Comparison of ENCODE assay signal across 27 cellular contexts in genomic region chr7:114153700-114154099, GRCh38.
"Had no signal": no experiment of that assay in that cellular context is flagged by ENCODE, and none has a peak within 500 bp of the region (broad histone marks: within the 10 kb centered on the region; RNA-seq: fewer than 3 reads in every experiment).

No MANE protein-coding gene starts in this region.

- H3K27me3 ChIP-seq: left lung, pancreas, suprapubic skin, tibial nerve had no signal

- DNase-seq: kidney glomerular epithelial cell; left colon; left lung; midbrain; mucosa of descending colon; naive thymus-derived CD4-positive, alpha-beta T cell; nucleus accumbens; pancreas; posterior cingulate gyrus; retina; right cardiac atrium; stimulated activated CD4-positive, alpha-beta T cell treated with anti-CD3 and anti-CD28 coated beads, Interleukin-12 subunit alpha, Interleukin-12 subunit beta, amount 100 ng/mL, for 4 hours; stimulated activated CD4-positive, alpha-beta T cell treated with anti-CD3 and anti-CD28 coated beads, Interleukin-15, amount 100 ng/mL, for 24 hours; stimulated activated CD4-positive, alpha-beta T cell treated with anti-CD3 and anti-CD28 coated beads, Interleukin-2, amount 100 ng/mL, for 24 hours; stimulated activated CD4-positive, alpha-beta T cell treated with anti-CD3 and anti-CD28 coated beads, Interleukin-4, amount 100 ng/mL, for 1 hour; stimulated activated naive CD4-positive, alpha-beta T cell; uterus had no signal

- H3K9me3 Mint-ChIP-seq: stimulated activated effector memory CD8-positive, alpha-beta T cell treated with anti-CD3 and anti-CD28 coated beads, Interleukin-12 subunit alpha, Interleukin-12 subunit beta, amount 100 ng/mL, for 72 hours; stimulated activated naive CD8-positive, alpha-beta T cell treated with anti-CD3 and anti-CD28 coated beads, Interleukin-15, Interleukin-2, amounts not matched to agents 100 ng/mL and 50 ng/mL, for 24 hours; type B pancreatic cell had no signal

- H3K36me3 ChIP-seq: left lung, pancreas, prostate gland, suprapubic skin, tibial nerve, uterus had no signal

- ATAC-seq: left colon; left lung; mucosa of descending colon; naive thymus-derived CD4-positive, alpha-beta T cell; natural killer cell treated with Interleukin-12 subunit alpha and Interleukin-12 subunit beta and Interleukin-15 and Interleukin-18, amount 100 ng/mL, for 72 hours; pancreas; right cardiac atrium; sciatic nerve; stimulated activated effector memory CD8-positive, alpha-beta T cell treated with anti-CD3 and anti-CD28 coated beads, Interleukin-12 subunit alpha, Interleukin-12 subunit beta, amount 100 ng/mL, for 72 hours had no signal

- H3K4me1 ChIP-seq: left lung, prostate gland, suprapubic skin, tibial nerve, uterus had no signal

- H3K27ac Mint-ChIP-seq: naive thymus-derived CD4-positive, alpha-beta T cell; natural killer cell treated with Interleukin-12 subunit alpha and Interleukin-12 subunit beta and Interleukin-15 and Interleukin-18, amount 100 ng/mL, for 72 hours; stimulated activated effector memory CD8-positive, alpha-beta T cell treated with anti-CD3 and anti-CD28 coated beads, Interleukin-12 subunit alpha, Interleukin-12 subunit beta, amount 100 ng/mL, for 72 hours; stimulated activated naive CD8-positive, alpha-beta T cell treated with anti-CD3 and anti-CD28 coated beads, Interleukin-15, Interleukin-2, amounts not matched to agents 100 ng/mL and 50 ng/mL, for 24 hours; type B pancreatic cell had no signal

- H3K27me3 Mint-ChIP-seq: naive thymus-derived CD4-positive, alpha-beta T cell; natural killer cell treated with Interleukin-12 subunit alpha and Interleukin-12 subunit beta and Interleukin-15 and Interleukin-18, amount 100 ng/mL, for 72 hours; stimulated activated naive CD8-positive, alpha-beta T cell treated with anti-CD3 and anti-CD28 coated beads, Interleukin-15, Interleukin-2, amounts not matched to agents 100 ng/mL and 50 ng/mL, for 24 hours; type B pancreatic cell had no signal

- H3K4me1 Mint-ChIP-seq: naive thymus-derived CD4-positive, alpha-beta T cell; stimulated activated effector memory CD8-positive, alpha-beta T cell treated with anti-CD3 and anti-CD28 coated beads, Interleukin-12 subunit alpha, Interleukin-12 subunit beta, amount 100 ng/mL, for 72 hours had no signal

- H3K36me3 Mint-ChIP-seq: naive thymus-derived CD4-positive, alpha-beta T cell; natural killer cell treated with Interleukin-12 subunit alpha and Interleukin-12 subunit beta and Interleukin-15 and Interleukin-18, amount 100 ng/mL, for 72 hours; stimulated activated effector memory CD8-positive, alpha-beta T cell treated with anti-CD3 and anti-CD28 coated beads, Interleukin-12 subunit alpha, Interleukin-12 subunit beta, amount 100 ng/mL, for 72 hours; type B pancreatic cell had no signal

- H3K27ac ChIP-seq: left lung, pancreas, prostate gland, skin epidermis, suprapubic skin, tibial nerve, uterus had no signal

- H3K9me3 ChIP-seq: left lung, mucosa of descending colon, pancreas, prostate gland, suprapubic skin, tibial nerve, uterus had no signal

- H3K4me3 Mint-ChIP-seq: naive thymus-derived CD4-positive, alpha-beta T cell; natural killer cell treated with Interleukin-12 subunit alpha and Interleukin-12 subunit beta and Interleukin-15 and Interleukin-18, amount 100 ng/mL, for 72 hours; stimulated activated effector memory CD8-positive, alpha-beta T cell treated with anti-CD3 and anti-CD28 coated beads, Interleukin-12 subunit alpha, Interleukin-12 subunit beta, amount 100 ng/mL, for 72 hours; stimulated activated naive CD8-positive, alpha-beta T cell treated with anti-CD3 and anti-CD28 coated beads, Interleukin-15, Interleukin-2, amounts not matched to agents 100 ng/mL and 50 ng/mL, for 24 hours; type B pancreatic cell had no signal

- H3K4me3 ChIP-seq: left lung, lung, mucosa of descending colon, pancreas, prostate gland, skin epidermis, suprapubic skin, tibial nerve, uterus had no signal
